8 cellular contexts compared by ENCODE assay signal in genomic region chr6:170522565-170523183, GRCh38. TPM values are rescaled to one million over a fixed set of nuclear protein-coding genes. Genes with fewer than 3 reads are reported as not detected.
DNase-seq lines count a peak whose midpoint lies in the region; ATAC-seq and TF ChIP-seq lines count a peak whose summit lies in the region.

No MANE protein-coding gene starts in this region.

- DNase-seq in DMS53 (lab: John Stamatoyannopoulos, UW) = peak; percentile 66
- DNase-seq in WERI-Rb-1 = peak; percentile 58
- no peak for DNase-seq in kidney epithelial cell (ENCODE audit: low read depth)
- no peak for DNase-seq in GOT3 (lab: John Stamatoyannopoulos, UW)
- no peak for DNase-seq in T1000 (lab: John Stamatoyannopoulos, UW)

- ATAC-seq in HG03432 (IDR thresholded peaks at IDR 0.05; ENCODE audit: unreplicated experiment) (peak; percentile 48), HG03135 (IDR thresholded peaks at IDR 0.05; ENCODE audit: unreplicated experiment) (no peak), GM18909 (IDR thresholded peaks at IDR 0.05; ENCODE audit: poor library complexity, unreplicated experiment) (no peak)

- H3K4me3 ChIP-seq in WERI-Rb-1 (ENCODE audit: low read depth, low read length) = no peak overlapping the region
- no peak overlapping the region for H3K4me3 ChIP-seq in kidney epithelial cell (ENCODE audit: low read depth, low read length)

- no peaks in the 10 kb centered on the region for H3K36me3 ChIP-seq in WERI-Rb-1
- no peaks in the 10 kb centered on the region for H3K36me3 ChIP-seq in kidney epithelial cell (ENCODE audit: control insufficient read depth, insufficient read depth, low read length)

- no peak overlapping the region for H3K27ac ChIP-seq in WERI-Rb-1

- H3K9me3 ChIP-seq in WERI-Rb-1 (ENCODE audit: severe bottlenecking) = no peaks in the 10 kb centered on the region

- peak; percentile 92 for TF ChIP-seq CTCF in WERI-Rb-1 (IDR thresholded peaks at IDR 0.05; ENCODE audit: low read depth, low read length)
- peak; percentile 46 for TF ChIP-seq CTCF in kidney epithelial cell (IDR thresholded peaks at IDR 0.05; ENCODE audit: insufficient read depth, low read length, poor library complexity, severe bottlenecking)

- H3K27me3 ChIP-seq in WERI-Rb-1 (ENCODE audit: insufficient read depth, low read depth, severe bottlenecking) = no peaks in the 10 kb centered on the region
- H3K27me3 ChIP-seq in kidney epithelial cell (ENCODE audit: control insufficient read depth, insufficient read depth, low read length) = no peaks in the 10 kb centered on the region

RNA-seq across cellular contexts. Expression of gene PSMB1, which starts 30.4 kb away (rescaled TPM):
- 267 and 297 TPM in 2 replicates for total RNA-seq in kidney epithelial cell

RNA-seq across cellular contexts. Expression of gene TBP, which starts 31.5 kb away (rescaled TPM):
- total RNA-seq in kidney epithelial cell = 20.5 and 21.7 TPM in 2 replicates

Comparison
In these comparisons a context has a peak if more than half of its experiments do, and no peak if none do; other contexts are left out.
1. DNase-seq: peak in DMS53 (single experiment) and WERI-Rb-1 (single experiment); none in kidney epithelial cell (single experiment), GOT3 (single experiment) and T1000 (single experiment).